ENCODE assay signal across 27 cellular contexts in the genomic region with DNA sequence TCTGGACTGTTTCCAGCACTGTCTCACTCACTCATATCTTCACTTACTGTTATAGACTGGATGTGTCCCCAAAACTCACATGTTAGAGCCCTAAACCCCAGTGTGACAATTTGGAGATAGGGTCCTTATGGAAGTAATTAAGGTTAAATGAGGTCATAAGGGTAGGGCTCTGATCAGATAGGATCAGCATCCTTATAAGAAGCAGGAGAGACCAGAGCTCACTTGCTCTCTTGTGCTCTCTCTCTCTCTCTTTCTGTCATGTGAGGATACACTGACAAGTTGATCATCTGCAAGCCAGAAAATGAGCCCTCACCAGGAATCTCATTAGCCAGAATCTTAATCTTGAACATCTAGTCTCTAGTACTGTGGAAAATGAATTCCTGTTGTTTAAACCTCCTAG. TPM values are rescaled to one million over a fixed set of nuclear protein-coding genes. Genes with fewer than 3 reads are reported as not detected.
"Had no signal": no experiment of that assay in that cellular context is flagged by ENCODE, and none has a peak within 500 bp of the region (broad histone marks: within the 10 kb centered on the region; RNA-seq: fewer than 3 reads in every experiment).

No MANE protein-coding gene starts in this region.

- H3K27ac Mint-ChIP-seq: activated CD4-positive, alpha-beta memory T cell treated with anti-CD3 and anti-CD28 coated beads, Interleukin-2, amount 10 ng/mL, durations not matched to agents 7 days and 5 days; activated CD4-positive, alpha-beta T cell treated with anti-CD3 and anti-CD28 coated beads, Interleukin-2, amount 10 ng/mL, durations not matched to agents 7 days and 5 days; activated naive CD4-positive, alpha-beta T cell treated with anti-CD3 and anti-CD28 coated beads, Interleukin-2, amount 10 ng/mL, durations not matched to agents 7 days and 5 days; activated naive CD4-positive, alpha-beta T cell treated with anti-CD3 and anti-CD28 coated beads, Interleukin-2, amount 50 U/mL, for 72 hours; activated naive CD8-positive, alpha-beta T cell treated with anti-CD3 and anti-CD28 coated beads, Interleukin-2, amount 10 ng/mL, durations not matched to agents 7 days and 5 days; activated T-cell treated with anti-CD3 and anti-CD28 coated beads, Interleukin-2, amount 50 U/mL, for 24 hours; activated T-cell treated with anti-CD3 and anti-CD28 coated beads, Interleukin-2, amount 50 U/mL, for 72 hours; dendritic cell treated with granulocyte-macrophage colony-stimulating factor and Interleukin-4, amounts not matched to agents 40 ng/mL and 50 ng/mL, for 4 days; WTC11 had no signal

- H3K36me3 Mint-ChIP-seq: activated naive CD4-positive, alpha-beta T cell treated with anti-CD3 and anti-CD28 coated beads, Interleukin-2, amount 10 ng/mL, durations not matched to agents 7 days and 5 days; activated naive CD4-positive, alpha-beta T cell treated with anti-CD3 and anti-CD28 coated beads, Interleukin-2, amount 50 U/mL, for 72 hours; activated naive CD8-positive, alpha-beta T cell treated with anti-CD3 and anti-CD28 coated beads, Interleukin-2, amount 10 ng/mL, durations not matched to agents 7 days and 5 days; WTC11 had no signal

- H3K27me3 Mint-ChIP-seq: activated CD4-positive, alpha-beta memory T cell treated with anti-CD3 and anti-CD28 coated beads, Interleukin-2, amount 10 ng/mL, durations not matched to agents 7 days and 5 days; activated naive CD4-positive, alpha-beta T cell treated with anti-CD3 and anti-CD28 coated beads, Interleukin-2, amount 10 ng/mL, durations not matched to agents 7 days and 5 days; dendritic cell treated with granulocyte-macrophage colony-stimulating factor and Interleukin-4, amounts not matched to agents 40 ng/mL and 50 ng/mL, for 4 days had no signal

- H3K4me3 Mint-ChIP-seq: activated CD4-positive, alpha-beta memory T cell treated with anti-CD3 and anti-CD28 coated beads, Interleukin-2, amount 10 ng/mL, durations not matched to agents 7 days and 5 days; activated CD4-positive, alpha-beta T cell treated with anti-CD3 and anti-CD28 coated beads, Interleukin-2, amount 10 ng/mL, durations not matched to agents 7 days and 5 days; activated naive CD4-positive, alpha-beta T cell treated with anti-CD3 and anti-CD28 coated beads, Interleukin-2, amount 10 ng/mL, durations not matched to agents 7 days and 5 days; activated naive CD8-positive, alpha-beta T cell treated with anti-CD3 and anti-CD28 coated beads, Interleukin-2, amount 10 ng/mL, durations not matched to agents 7 days and 5 days; activated T-cell treated with anti-CD3 and anti-CD28 coated beads, Interleukin-2, amount 50 U/mL, for 24 hours; activated T-cell treated with anti-CD3 and anti-CD28 coated beads, Interleukin-2, amount 50 U/mL, for 72 hours; central memory CD8-positive, alpha-beta T cell; dendritic cell treated with granulocyte-macrophage colony-stimulating factor and Interleukin-4, amounts not matched to agents 40 ng/mL and 50 ng/mL, for 4 days; WTC11 had no signal

- H3K9me3 Mint-ChIP-seq: activated CD4-positive, alpha-beta memory T cell treated with anti-CD3 and anti-CD28 coated beads, Interleukin-2, amount 10 ng/mL, durations not matched to agents 7 days and 5 days; activated naive CD4-positive, alpha-beta T cell treated with anti-CD3 and anti-CD28 coated beads, Interleukin-2, amount 10 ng/mL, durations not matched to agents 7 days and 5 days; activated T-cell treated with anti-CD3 and anti-CD28 coated beads, Interleukin-2, amount 50 U/mL, for 24 hours; central memory CD8-positive, alpha-beta T cell; dendritic cell treated with granulocyte-macrophage colony-stimulating factor and Interleukin-4, amounts not matched to agents 40 ng/mL and 50 ng/mL, for 4 days; WTC11 had no signal

- DNase-seq: activated CD4-positive, alpha-beta memory T cell treated with anti-CD3 and anti-CD28 coated beads, Interleukin-2, amount 10 ng/mL, durations not matched to agents 7 days and 5 days; activated CD4-positive, alpha-beta T cell treated with anti-CD3 and anti-CD28 coated beads for 1 hour; activated CD4-positive, alpha-beta T cell treated with anti-CD3 and anti-CD28 coated beads for 4 hours; activated CD4-positive, alpha-beta T cell treated with anti-CD3 and anti-CD28 coated beads, Interleukin-2, amount 10 ng/mL, durations not matched to agents 7 days and 5 days; activated CD4-positive, alpha-beta T cell treated with anti-CD3 and anti-CD28 coated beads, Interleukin-2, amount 50 U/mL, for 4 hours; activated CD8-positive, alpha-beta memory T cell treated with anti-CD3 and anti-CD28 coated beads, Interleukin-2, amount 50 U/mL, for 48 hours; activated gamma-delta T cell; activated naive CD4-positive, alpha-beta T cell; activated naive CD4-positive, alpha-beta T cell treated with anti-CD3 and anti-CD28 coated beads, Interleukin-2, amount 10 ng/mL, durations not matched to agents 7 days and 5 days; activated naive CD8-positive, alpha-beta T cell treated with anti-CD3 and anti-CD28 coated beads, Interleukin-2, amount 10 ng/mL, durations not matched to agents 7 days and 5 days; activated T-cell treated with anti-CD3 and anti-CD28 coated beads for 4 hours; activated T-cell treated with anti-CD3 and anti-CD28 coated beads, Interleukin-2, amount 50 U/mL, for 24 hours; activated T-cell treated with anti-CD3 and anti-CD28 coated beads, Interleukin-2, amount 50 U/mL, for 72 hours; brain microvascular endothelial cell; effector CD8-positive, alpha-beta T cell; esophagus squamous epithelium; foreskin melanocyte; heart right ventricle; T-helper 2 cell had no signal

- H3K4me1 Mint-ChIP-seq: activated CD4-positive, alpha-beta memory T cell treated with anti-CD3 and anti-CD28 coated beads, Interleukin-2, amount 10 ng/mL, durations not matched to agents 7 days and 5 days; activated CD4-positive, alpha-beta T cell treated with anti-CD3 and anti-CD28 coated beads, Interleukin-2, amount 10 ng/mL, durations not matched to agents 7 days and 5 days; activated naive CD4-positive, alpha-beta T cell treated with anti-CD3 and anti-CD28 coated beads, Interleukin-2, amount 10 ng/mL, durations not matched to agents 7 days and 5 days; activated naive CD8-positive, alpha-beta T cell treated with anti-CD3 and anti-CD28 coated beads, Interleukin-2, amount 10 ng/mL, durations not matched to agents 7 days and 5 days; central memory CD8-positive, alpha-beta T cell had no signal

RNA-seq across cellular contexts. Expression of a gene that starts 23.4 kb away (rescaled TPM):
- total RNA-seq: activated CD4-positive, alpha-beta memory T cell treated with anti-CD3 and anti-CD28 coated beads, Interleukin-2, amount 10 ng/mL, durations not matched to agents 7 days and 5 days; activated CD4-positive, alpha-beta T cell treated with anti-CD3 and anti-CD28 coated beads, Interleukin-2, amount 10 ng/mL, durations not matched to agents 7 days and 5 days; activated naive CD4-positive, alpha-beta T cell treated with anti-CD3 and anti-CD28 coated beads, Interleukin-2, amount 50 U/mL, for 72 hours; activated naive CD8-positive, alpha-beta T cell treated with anti-CD3 and anti-CD28 coated beads, Interleukin-2, amount 10 ng/mL, durations not matched to agents 7 days and 5 days; activated T-cell treated with anti-CD3 and anti-CD28 coated beads, Interleukin-2, amount 50 U/mL, for 72 hours; ascending aorta; bronchial epithelial cell; esophagus squamous epithelium; fibroblast of lung; fibroblast of villous mesenchyme had no signal
- polyA plus RNA-seq: fibroblast of lung had no signal
